Comparison of ENCODE assay signal across 8 cellular contexts in the genomic region with DNA sequence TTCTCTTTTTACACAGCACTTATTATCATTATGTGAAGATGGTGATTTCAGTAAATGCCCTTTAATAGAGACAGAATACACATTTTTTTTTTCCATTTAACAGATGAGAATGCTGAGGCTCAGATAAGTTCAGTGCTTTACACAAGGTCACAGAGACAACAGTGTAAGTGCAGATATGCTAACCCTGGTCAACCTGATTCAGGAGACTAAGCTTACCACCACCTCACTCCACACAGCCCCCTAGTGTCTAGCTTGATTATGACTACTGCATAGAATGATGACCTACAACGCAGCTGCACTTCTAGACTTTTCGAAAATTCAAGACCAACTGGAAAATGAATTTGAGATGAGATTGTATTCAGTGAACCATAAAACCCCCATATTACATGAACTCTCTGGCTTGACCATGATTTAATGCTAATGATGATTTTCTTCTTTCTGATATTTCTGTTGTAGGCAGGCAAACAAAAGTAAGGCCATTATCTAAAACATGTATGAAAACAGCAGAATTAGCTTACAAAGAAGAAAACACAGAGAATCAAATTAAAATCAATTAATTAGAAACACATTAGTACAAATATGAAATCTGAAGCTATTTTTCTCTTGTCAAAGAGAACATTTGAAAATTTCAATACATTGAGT.
DNase-seq lines count a peak whose midpoint lies in the region; TF ChIP-seq lines count a peak whose summit lies in the region.

No MANE protein-coding gene starts in this region.

- H3K79me2 ChIP-seq in DOHH2 (ENCODE audit: control insufficient read depth, low read length) (no peaks in the 10 kb centered on the region), SU-DHL-6 (ENCODE audit: insufficient read depth, low read length) (no peaks in the 10 kb centered on the region)

- H3F3A ChIP-seq in DOHH2 (ENCODE audit: control insufficient read depth, insufficient read depth) (no peaks in the 10 kb centered on the region), SU-DHL-6 (ENCODE audit: insufficient read depth) (no peaks in the 10 kb centered on the region)

- 63% methylated on average over 2 of the region's 2 CpGs for WGBS in liver

- H3K4me2 ChIP-seq in DOHH2 (ENCODE audit: low read length) (no peak overlapping the region), SU-DHL-6 (ENCODE audit: low read depth, low read length, poor library complexity, severe bottlenecking) (no peak overlapping the region)

- H3K4me1 ChIP-seq in DOHH2 (ENCODE audit: control insufficient read depth, low read length), result peaks cover 4% of the 10 kb centered on the region; the same call in 1 of the 2 replicates
- H3K4me1 ChIP-seq in liver (ENCODE audit: control insufficient read depth in 4 of 4, insufficient read depth in 4 of 4, low read length in 3 of 4), result no peaks in the 10 kb centered on the region

- H4K20me1 ChIP-seq in DOHH2 (ENCODE audit: control insufficient read depth, insufficient read depth, low read depth, low read length), result no peaks in the 10 kb centered on the region
- H4K20me1 ChIP-seq in SU-DHL-6 (ENCODE audit: low read depth, low read length), result no peaks in the 10 kb centered on the region

- TF ChIP-seq RAD21 in liver (IDR thresholded peaks at IDR 0.05), result peak; percentile 86 to 94

- TF ChIP-seq CTCF in DOHH2 (IDR thresholded peaks at IDR 0.05; ENCODE audit: low read depth, low read length, poor library complexity, severe bottlenecking), result peak; percentile 57
- TF ChIP-seq CTCF in SU-DHL-6 (IDR thresholded peaks at IDR 0.05; ENCODE audit: insufficient read depth, low read length, poor library complexity, severe bottlenecking), result peak; percentile 73
- peak; percentile 64 for TF ChIP-seq CTCF in liver (IDR thresholded peaks at IDR 0.05; ENCODE audit: low read depth, low read length, missing input control)

- H3K27ac ChIP-seq in DOHH2 (ENCODE audit: low read depth, low read length), result no peak overlapping the region
- no peak overlapping the region for H3K27ac ChIP-seq in SU-DHL-6 (ENCODE audit: low read depth, low read length)
- H3K27ac ChIP-seq in liver (ENCODE audit: low read depth in 1 of 2, low read length in 2 of 2), result no peak overlapping the region

- H2AFZ ChIP-seq in SU-DHL-6 (ENCODE audit: low read depth, low read length, severe bottlenecking), result no peak overlapping the region

- H3K36me3 ChIP-seq in DOHH2 (ENCODE audit: control insufficient read depth, low read length), result no peaks in the 10 kb centered on the region
- H3K36me3 ChIP-seq in SU-DHL-6 (ENCODE audit: low read length), result no peaks in the 10 kb centered on the region
- H3K36me3 ChIP-seq in liver (ENCODE audit: control insufficient read depth in 4 of 4, insufficient read depth in 3 of 4, low read depth in 1 of 4, low read length in 3 of 4), result no peaks in the 10 kb centered on the region

- H3K9ac ChIP-seq in SU-DHL-6 (ENCODE audit: low read length) (no peak overlapping the region), liver (ENCODE audit: low read depth in 1 of 2, low read length in 2 of 2) (no peak overlapping the region)

- no peaks in the 10 kb centered on the region for H3K9me3 ChIP-seq in DOHH2 (ENCODE audit: control insufficient read depth, insufficient read depth, low read length)
- no peaks in the 10 kb centered on the region for H3K9me3 ChIP-seq in SU-DHL-6 (ENCODE audit: insufficient read depth, low read length)
- H3K9me3 ChIP-seq in liver (ENCODE audit: control insufficient read depth in 4 of 4, low read length in 3 of 4), result no peaks in the 10 kb centered on the region

- H3K4me3 ChIP-seq in DOHH2 (ENCODE audit: low read length) (no peak overlapping the region), SU-DHL-6 (ENCODE audit: insufficient read depth, low read length, poor library complexity, severe bottlenecking) (no peak overlapping the region), liver (ENCODE audit: low read depth in 1 of 3, low read length in 3 of 3) (no peak overlapping the region)

- DNase-seq in HCEC 1CT (peak; percentile 10), activated T-cell treated with anti-CD3 and anti-CD28 coated beads for 4 hours (no peak), cortex of kidney (lab: John Stamatoyannopoulos, UW) (no peak), T-helper 9 cell (no peak), NCI-H1694 (lab: John Stamatoyannopoulos, UW) (no peak)

- H3K9me2 ChIP-seq in DOHH2 (replicated peaks; ENCODE audit: control insufficient read depth, low read length), result no peaks in the 10 kb centered on the region
- no peaks in the 10 kb centered on the region for H3K9me2 ChIP-seq in SU-DHL-6 (replicated peaks; ENCODE audit: insufficient read depth, low read length)

- no peaks in the 10 kb centered on the region for H3K27me3 ChIP-seq in DOHH2 (ENCODE audit: control insufficient read depth, low read length)
- no peaks in the 10 kb centered on the region for H3K27me3 ChIP-seq in SU-DHL-6 (ENCODE audit: low read length)
- no peaks in the 10 kb centered on the region for H3K27me3 ChIP-seq in liver (ENCODE audit: control insufficient read depth in 4 of 4, insufficient read depth in 4 of 4, low read length in 3 of 4)

TF ChIP-seq in liver, 16 proteins besides CTCF, POLR2A, EP300 and RAD21:
- TF ChIP-seq, protein P1, sequence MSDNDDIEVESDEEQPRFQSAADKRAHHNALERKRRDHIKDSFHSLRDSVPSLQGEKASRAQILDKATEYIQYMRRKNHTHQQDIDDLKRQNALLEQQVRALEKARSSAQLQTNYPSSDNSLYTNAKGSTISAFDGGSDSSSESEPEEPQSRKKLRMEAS (IDR thresholded peaks at IDR 0.05), result no peak
- TF ChIP-seq HNF4A (conservative IDR thresholded peaks at IDR 0.05), result peak in 1 of 2 donors; percentile 6
- peak in 1 of 2 donors; percentile 20 for TF ChIP-seq RXRA (IDR thresholded peaks at IDR 0.05)
- no peak for TF ChIP-seq JUND (IDR thresholded peaks at IDR 0.05)
